Comparison of ENCODE assay signal across 1 cellular context in genomic region chr19:1672038-1672768, GRCh38.
TF ChIP-seq lines count a peak whose summit lies in the region.

No MANE protein-coding gene starts in this region.

TF ChIP-seq in WTC11, 78 proteins besides CTCF, POLR2A, EP300 and RAD21 (continued from another document):
- 0 out of 2 replicates have a peak, but pooled peaks have one; percentile 18 for TF ChIP-seq ZNF281 (CRISPR knock-in tag; IDR thresholded peaks at IDR 0.05)
- no peak for TF ChIP-seq IRF1 (CRISPR knock-in tag; IDR thresholded peaks at IDR 0.05)
- no peak for TF ChIP-seq OVOL2 (CRISPR knock-in tag; IDR thresholded peaks at IDR 0.05; ENCODE audit: borderline replicate concordance)
- TF ChIP-seq ZNF423 (CRISPR knock-in tag; IDR thresholded peaks at IDR 0.05) = no peak
- TF ChIP-seq ZSCAN18 (CRISPR knock-in tag; IDR thresholded peaks at IDR 0.05) = no peak
- no peak for TF ChIP-seq AR (CRISPR knock-in tag; IDR thresholded peaks at IDR 0.05)
- TF ChIP-seq ZBTB43 (CRISPR knock-in tag; IDR thresholded peaks at IDR 0.05) = 0 out of 2 replicates have a peak, but pooled peaks have one; percentile 35
- no peak for TF ChIP-seq HMGA2 (CRISPR knock-in tag; IDR thresholded peaks at IDR 0.05)
- no peak for TF ChIP-seq GRHL2 (CRISPR knock-in tag; IDR thresholded peaks at IDR 0.05; ENCODE audit: insufficient replicate concordance, severe bottlenecking)
- TF ChIP-seq E2F4 (CRISPR knock-in tag; IDR thresholded peaks at IDR 0.05; ENCODE audit: borderline replicate concordance, low read depth) = no peak
- no peak for TF ChIP-seq ZNF396 (CRISPR knock-in tag; IDR thresholded peaks at IDR 0.05; ENCODE audit: borderline replicate concordance)
- no peak for TF ChIP-seq NR1H2 (CRISPR knock-in tag; IDR thresholded peaks at IDR 0.05)
- no peak for TF ChIP-seq SMAD4 (CRISPR knock-in tag; IDR thresholded peaks at IDR 0.05)
- TF ChIP-seq ZNF671 (CRISPR knock-in tag; IDR thresholded peaks at IDR 0.05) = no peak
- no peak for TF ChIP-seq ZBTB21 (CRISPR knock-in tag; IDR thresholded peaks at IDR 0.05; ENCODE audit: borderline replicate concordance)
TF ChIP-seq in WTC11: peak in this region for 8.
